8 cellular contexts compared by ENCODE assay signal in the genomic region with DNA sequence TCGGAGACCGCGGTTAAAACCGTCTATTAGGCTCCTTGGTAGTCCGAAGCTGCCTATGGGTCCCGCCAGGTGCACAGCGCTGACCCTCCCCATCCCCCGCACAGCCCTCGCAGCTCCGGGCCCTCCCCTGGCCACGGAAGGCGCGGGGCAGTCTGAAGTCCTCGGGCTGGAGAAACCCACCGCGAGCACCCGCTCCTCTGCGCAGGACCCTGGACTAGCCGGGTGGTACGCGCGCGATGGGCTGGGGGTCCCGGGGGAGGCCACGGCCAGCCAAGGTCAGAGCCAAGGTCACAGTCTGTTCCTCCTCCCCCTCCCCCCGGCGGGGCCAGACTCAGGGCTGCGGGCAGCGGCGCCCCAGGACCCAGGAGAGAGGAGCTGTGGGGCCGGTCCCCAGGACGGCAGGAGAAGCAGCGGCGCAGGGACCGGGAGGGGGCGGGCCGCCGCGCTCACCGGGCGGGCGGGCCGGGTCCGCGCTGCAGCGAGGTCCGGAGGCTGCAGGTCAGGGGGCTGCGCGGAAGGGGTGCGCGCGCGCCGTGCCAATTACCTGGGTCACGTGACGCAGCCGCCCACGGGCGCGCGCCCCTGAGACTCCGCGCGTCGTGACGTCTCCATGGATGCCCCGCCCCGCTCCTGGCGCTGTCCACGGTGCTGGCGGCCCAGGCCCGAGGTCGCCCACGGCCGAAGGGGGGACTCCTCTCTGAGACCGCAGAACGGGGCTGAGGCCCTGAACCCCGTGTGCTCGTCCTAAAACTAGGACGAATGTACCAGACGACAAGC. TPM values are rescaled to one million over a fixed set of nuclear protein-coding genes. Genes with fewer than 3 reads are reported as not detected.
A peak's percentile ranks its signal among the peaks of the same experiment; 100 is the strongest.
DNase-seq lines count a peak whose midpoint lies in the region; ATAC-seq and TF ChIP-seq lines count a peak whose summit lies in the region.

A gene (minus strand): TSS at position 535 of the 777 bp plus-strand sequence. CDS start 3,731 bp downstream, outside the sequence.

- TF ChIP-seq EP300 in transverse colon (IDR thresholded peaks at IDR 0.05; ENCODE audit: low read depth): no peak

- no peaks in the 10 kb centered on the region for H3K36me3 Mint-ChIP-seq in activated T-helper 2 cell treated with anti-CD3 and anti-CD28 coated beads, Interferon-gamma antibody, Interleukin-2, Interleukin-4, amounts not matched to agents 10 μg/mL and 5 μg/mL and 100 μg/mL, durations not matched to agents 14 hours and 24 hours and 36 hours (ENCODE audit: low read depth)
- no peaks in the 10 kb centered on the region for H3K36me3 Mint-ChIP-seq in neural crest cell (ENCODE audit: low read depth)

- ATAC-seq in HG02970 (IDR thresholded peaks at IDR 0.05; ENCODE audit: low FRiP score, unreplicated experiment): peak; percentile 80

- H3K36me3 ChIP-seq in transverse colon: no peaks in the 10 kb centered on the region

- H3K9me3 Mint-ChIP-seq in activated T-helper 2 cell treated with anti-CD3 and anti-CD28 coated beads, Interferon-gamma antibody, Interleukin-2, Interleukin-4, amounts not matched to agents 10 μg/mL and 5 μg/mL and 100 μg/mL, durations not matched to agents 14 hours and 24 hours and 36 hours: no peaks in the 10 kb centered on the region
- H3K9me3 Mint-ChIP-seq in neural crest cell: peaks cover 3% of the 10 kb centered on the region

- in situ Hi-C loops in transverse colon (cut with MboI; ENCODE audit: low pct_ligation_motif_present in 1 of 4, low pct_unique_long_range_greater_than_20kb in 1 of 4, low sequenced_read_pairs in 3 of 4): no loop called here

- 7% methylated on average over 64 of the region's 81 CpGs; no CpG with 5 or more reads in 1 of the 2 donors for WGBS in transverse colon (ENCODE audit: low coverage in 1 of 2), 2 donors

- peaks cover 10% of the 10 kb centered on the region for H3K27me3 Mint-ChIP-seq in activated T-helper 2 cell treated with anti-CD3 and anti-CD28 coated beads, Interferon-gamma antibody, Interleukin-2, Interleukin-4, amounts not matched to agents 10 μg/mL and 5 μg/mL and 100 μg/mL, durations not matched to agents 14 hours and 24 hours and 36 hours (ENCODE audit: low read depth)
- peaks cover 28% of the 10 kb centered on the region for H3K27me3 Mint-ChIP-seq in neural crest cell (ENCODE audit: low read depth)

- TF ChIP-seq POLR2A in transverse colon (IDR thresholded peaks at IDR 0.05): no peak

- H3K27ac Mint-ChIP-seq in activated T-helper 2 cell treated with anti-CD3 and anti-CD28 coated beads, Interferon-gamma antibody, Interleukin-2, Interleukin-4, amounts not matched to agents 10 μg/mL and 5 μg/mL and 100 μg/mL, durations not matched to agents 14 hours and 24 hours and 36 hours: no peak within 1 kb of the TSS
- no peak within 1 kb of the TSS for H3K27ac Mint-ChIP-seq in neural crest cell (ENCODE audit: unreplicated experiment)

- intact Hi-C loops in activated T-helper 2 cell treated with anti-CD3 and anti-CD28 coated beads, Interferon-gamma antibody, Interleukin-2, Interleukin-4, amounts not matched to agents 10 μg/mL and 5 μg/mL and 100 μg/mL, durations not matched to agents 14 hours and 24 hours and 36 hours (cut with micrococcal nuclease): loop anchor here (2.0 kb wide), 1 partner anchor 155 kb away; no protein-coding TSS in a partner anchor
- intact Hi-C loops in transverse colon (cut with DNase I; ENCODE audit: low total_unique reads): no loop called here

- peaks cover 56% of the 10 kb centered on the region for H3K27me3 ChIP-seq in transverse colon

- no peak within 1 kb of the TSS for H3K27ac ChIP-seq in transverse colon

- no peaks in the 10 kb centered on the region for H3K4me1 Mint-ChIP-seq in activated T-helper 2 cell treated with anti-CD3 and anti-CD28 coated beads, Interferon-gamma antibody, Interleukin-2, Interleukin-4, amounts not matched to agents 10 μg/mL and 5 μg/mL and 100 μg/mL, durations not matched to agents 14 hours and 24 hours and 36 hours (ENCODE audit: low read depth)
- peaks cover 9% of the 10 kb centered on the region for H3K4me1 Mint-ChIP-seq in neural crest cell

- TF ChIP-seq CTCF in GM10266 (IDR thresholded peaks at IDR 0.05; ENCODE audit: control insufficient read depth, insufficient read depth, low read depth, missing control alignments) (no peak), neural crest cell (conservative IDR thresholded peaks at IDR 0.05) (no peak), transverse colon (IDR thresholded peaks at IDR 0.05) (no peak)

- H3K4me1 ChIP-seq in transverse colon: peaks cover 0 to 7% (median 6%) of the 10 kb centered on the region in 4 donors

- peak within 1 kb of the TSS; percentile 51 for H3K4me3 Mint-ChIP-seq in activated T-helper 2 cell treated with anti-CD3 and anti-CD28 coated beads, Interferon-gamma antibody, Interleukin-2, Interleukin-4, amounts not matched to agents 10 μg/mL and 5 μg/mL and 100 μg/mL, durations not matched to agents 14 hours and 24 hours and 36 hours (ENCODE audit: low read depth)
- H3K4me3 Mint-ChIP-seq in neural crest cell: peak within 1 kb of the TSS; percentile 74

- H3K4me3 ChIP-seq in transverse colon: peak within 1 kb of the TSS; percentile 10 to 52 (median 46)

- peak; percentile 22 for DNase-seq in A172 (ENCODE audit: low spot score)
- DNase-seq in GM10266 (ENCODE audit: extremely low spot score): peak; percentile 93
- peak; percentile 68 for DNase-seq in NCI-H345 (lab: John Stamatoyannopoulos, UW)
- DNase-seq in activated T-helper 2 cell treated with anti-CD3 and anti-CD28 coated beads, Interferon-gamma antibody, Interleukin-2, Interleukin-4, amounts not matched to agents 10 μg/mL and 5 μg/mL and 100 μg/mL, durations not matched to agents 14 hours and 24 hours and 36 hours (ENCODE audit: low spot score): peak; percentile 51
- peak; percentile 2 for DNase-seq in fibroblast of the conjunctiva (ENCODE audit: low read depth)
- DNase-seq in neural crest cell (ENCODE audit: low read depth, low spot score): peak; percentile 82
- peak; percentile 27 for DNase-seq in transverse colon

- H3K9me3 ChIP-seq in transverse colon: no peaks in the 10 kb centered on the region

RNA-seq across cellular contexts. Expression of the gene that starts here (rescaled TPM):
- 3.5 and 3.6 TPM in 2 replicates for total RNA-seq in A172 (2014; rRNA removed; shearing (Covaris generic))
- 3.7 and 3.9 TPM in 2 replicates for total RNA-seq in activated T-helper 2 cell treated with anti-CD3 and anti-CD28 coated beads, Interferon-gamma antibody, Interleukin-2, Interleukin-4, amounts not matched to agents 10 μg/mL and 5 μg/mL and 100 μg/mL, durations not matched to agents 14 hours and 24 hours and 36 hours
- total RNA-seq in neural crest cell: 10.1 and 10.6 TPM in 2 replicates
- 1 to 10 TPM in 3 of 4 donors, under 1 TPM in 1; 1.00 to 4.2 (median 2.4) TPM for total RNA-seq in transverse colon

Comparison
In these comparisons a context has a peak if more than half of its experiments do, and no peak if none do; other contexts are left out.
1. DNase-seq: peak in every context shown above with its lines; median percentile 93 in GM10266; 82 in neural crest cell; 68 in NCI-H345; 51 in activated T-helper 2 cell treated with anti-CD3 and anti-CD28 coated beads, Interferon-gamma antibody, Interleukin-2, Interleukin-4, amounts not matched to agents 10 μg/mL and 5 μg/mL and 100 μg/mL, durations not matched to agents 14 hours and 24 hours and 36 hours; 27 in transverse colon; 22 in A172; 2 in fibroblast of the conjunctiva.